In genomic region chr10:78909268-78909667, GRCh38 we compare ENCODE assay signal across 27 cellular contexts.
"Had no signal": no experiment of that assay in that cellular context is flagged by ENCODE, and none has a peak within 500 bp of the region (broad histone marks: within the 10 kb centered on the region; RNA-seq: fewer than 3 reads in every experiment).

No MANE protein-coding gene starts in this region.

- H3K9me3 ChIP-seq: lower lobe of right lung, right lobe of liver, testis, vagina had no signal

- FAIRE-seq: colon, endothelial cell of umbilical vein, kidney had no signal

- ATAC-seq: activated CD4-positive, CD25-positive, alpha-beta regulatory T cell treated with anti-CD3 and anti-CD28 coated beads, Interleukin-2, amount 50 U/mL, for 24 hours; activated CD8-positive, alpha-beta T cell treated with anti-CD3 and anti-CD28 coated beads, Interleukin-2, amount 10 ng/mL, durations not matched to agents 7 days and 5 days; esophagus mucosa; left lobe of liver; lower lobe of right lung; naive thymus-derived CD4-positive, alpha-beta T cell; right lobe of liver; stimulated activated naive B cell treated with anti-CD40 and anti-IgM and Interleukin-4, amounts not matched to agents 10 μg/mL and 1 μg/mL and 100 μg/mL, for 72 hours had no signal

- H3K4me3 Mint-ChIP-seq: activated CD8-positive, alpha-beta T cell treated with anti-CD3 and anti-CD28 coated beads, Interleukin-2, amount 10 ng/mL, durations not matched to agents 7 days and 5 days; activated naive CD4-positive, alpha-beta T cell treated with anti-CD3 and anti-CD28 coated beads, Interleukin-2, amount 50 U/mL, for 24 hours; activated T-helper 1 cell treated with anti-CD3 and anti-CD28 coated beads, Interleukin-12 subunit alpha, Interleukin-12 subunit beta, Interleukin-2, Interleukin-4 antibody, amounts not matched to agents 30 ng/mL and 10 ng/mL and 1 ng/mL, durations not matched to agents 14 hours and 24 hours and 36 hours; central memory CD8-positive, alpha-beta T cell; naive thymus-derived CD4-positive, alpha-beta T cell; stimulated activated naive B cell treated with anti-CD40 and anti-IgM and Interleukin-4, amounts not matched to agents 10 μg/mL and 1 μg/mL and 100 μg/mL, for 72 hours; type B pancreatic cell had no signal

- H3K27ac ChIP-seq: brain microvascular endothelial cell, lower lobe of right lung, parathyroid adenoma, right lobe of liver, testis, vagina had no signal

- H3K4me1 ChIP-seq: vagina had no signal

- H3K36me3 ChIP-seq: brain microvascular endothelial cell, lower lobe of right lung, right lobe of liver, vagina had no signal

- H3K27me3 Mint-ChIP-seq: activated naive CD4-positive, alpha-beta T cell treated with anti-CD3 and anti-CD28 coated beads, Interleukin-2, amount 50 U/mL, for 24 hours; central memory CD8-positive, alpha-beta T cell; naive thymus-derived CD4-positive, alpha-beta T cell had no signal

- H3K27me3 ChIP-seq: right lobe of liver, testis, vagina had no signal

- H3K4me3 ChIP-seq: lower lobe of right lung, right lobe of liver, smooth muscle cell, testis, vagina had no signal

- H3K9me3 Mint-ChIP-seq: activated naive CD4-positive, alpha-beta T cell treated with anti-CD3 and anti-CD28 coated beads, Interleukin-2, amount 50 U/mL, for 24 hours; activated T-helper 1 cell treated with anti-CD3 and anti-CD28 coated beads, Interleukin-12 subunit alpha, Interleukin-12 subunit beta, Interleukin-2, Interleukin-4 antibody, amounts not matched to agents 30 ng/mL and 10 ng/mL and 1 ng/mL, durations not matched to agents 14 hours and 24 hours and 36 hours; central memory CD8-positive, alpha-beta T cell; naive thymus-derived CD4-positive, alpha-beta T cell; stimulated activated naive B cell treated with anti-CD40 and anti-IgM and Interleukin-4, amounts not matched to agents 10 μg/mL and 1 μg/mL and 100 μg/mL, for 72 hours; type B pancreatic cell had no signal

- H3K36me3 Mint-ChIP-seq: activated naive CD4-positive, alpha-beta T cell treated with anti-CD3 and anti-CD28 coated beads, Interleukin-2, amount 50 U/mL, for 24 hours; naive thymus-derived CD4-positive, alpha-beta T cell; stimulated activated naive B cell treated with anti-CD40 and anti-IgM and Interleukin-4, amounts not matched to agents 10 μg/mL and 1 μg/mL and 100 μg/mL, for 72 hours; type B pancreatic cell had no signal

- H3K4me1 Mint-ChIP-seq: activated naive CD4-positive, alpha-beta T cell treated with anti-CD3 and anti-CD28 coated beads, Interleukin-2, amount 50 U/mL, for 24 hours; central memory CD8-positive, alpha-beta T cell; stimulated activated naive B cell treated with anti-CD40 and anti-IgM and Interleukin-4, amounts not matched to agents 10 μg/mL and 1 μg/mL and 100 μg/mL, for 72 hours had no signal

- H3K27ac Mint-ChIP-seq: activated CD8-positive, alpha-beta T cell treated with anti-CD3 and anti-CD28 coated beads, Interleukin-2, amount 10 ng/mL, durations not matched to agents 7 days and 5 days; activated naive CD4-positive, alpha-beta T cell treated with anti-CD3 and anti-CD28 coated beads, Interleukin-2, amount 50 U/mL, for 24 hours; activated T-helper 1 cell treated with anti-CD3 and anti-CD28 coated beads, Interleukin-12 subunit alpha, Interleukin-12 subunit beta, Interleukin-2, Interleukin-4 antibody, amounts not matched to agents 30 ng/mL and 10 ng/mL and 1 ng/mL, durations not matched to agents 14 hours and 24 hours and 36 hours; naive thymus-derived CD4-positive, alpha-beta T cell; stimulated activated naive B cell treated with anti-CD40 and anti-IgM and Interleukin-4, amounts not matched to agents 10 μg/mL and 1 μg/mL and 100 μg/mL, for 72 hours; type B pancreatic cell had no signal

- DNase-seq: activated CD4-positive, alpha-beta T cell treated with anti-CD3 and anti-CD28 coated beads, Interleukin-2, amount 50 U/mL, for 1 hour; activated CD8-positive, alpha-beta T cell treated with anti-CD3 and anti-CD28 coated beads, Interleukin-2, amount 10 ng/mL, durations not matched to agents 7 days and 5 days; activated gamma-delta T cell; brain microvascular endothelial cell; effector memory CD4-positive, alpha-beta T cell; foreskin melanocyte; kidney; lower lobe of right lung; naive thymus-derived CD4-positive, alpha-beta T cell; right lobe of liver; stimulated activated CD4-positive, alpha-beta T cell treated with anti-CD3 and anti-CD28 coated beads, Interleukin-2, amount 100 ng/mL, for 48 hours; stimulated activated CD8-positive, alpha-beta memory T cell treated with anti-CD3 and anti-CD28 coated beads, Interleukin-4, amount 100 ng/mL, for 48 hours; stimulated activated naive B cell treated with anti-CD40 and anti-IgM and Interleukin-4, amounts not matched to agents 10 μg/mL and 1 μg/mL and 100 μg/mL, for 72 hours; T-helper 2 cell; testis had no signal
